16 cellular contexts compared by ENCODE assay signal in the genomic region with DNA sequence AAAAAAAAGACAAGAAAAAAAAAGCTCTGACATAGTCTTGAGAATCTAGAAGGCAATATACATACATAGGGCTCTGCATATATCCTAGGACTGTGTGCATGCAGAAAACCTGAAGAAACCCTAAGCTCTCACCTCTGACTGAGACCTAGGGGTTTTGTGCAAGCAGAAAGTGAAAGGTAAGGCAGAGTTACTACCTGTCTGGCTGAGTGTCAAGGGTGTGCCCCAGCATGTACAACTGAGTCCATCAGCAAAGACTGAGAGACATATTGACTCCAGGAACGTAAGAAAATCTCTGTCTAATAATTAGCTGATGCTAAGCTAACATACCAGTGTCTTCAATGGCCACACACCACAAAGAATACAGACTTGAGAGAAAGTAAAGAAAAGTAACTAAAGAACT. TPM values are rescaled to one million over a fixed set of nuclear protein-coding genes. Genes with fewer than 3 reads are reported as not detected.
A peak's percentile ranks its signal among the peaks of the same experiment; 100 is the strongest.
DNase-seq lines count a peak whose midpoint lies in the region; ATAC-seq and TF ChIP-seq lines count a peak whose summit lies in the region.
"Had no signal": no experiment of that assay in that cellular context is flagged by ENCODE, and none has a peak within 500 bp of the region (broad histone marks: within the 10 kb centered on the region; RNA-seq: fewer than 3 reads in every experiment).

No MANE protein-coding gene starts in this region.

- ATAC-seq in activated CD8-positive, alpha-beta T cell treated with anti-CD3 and anti-CD28 coated beads for 36 hours: no peak
- no peak for ATAC-seq in activated CD8-positive, alpha-beta T cell treated with anti-CD3 and anti-CD28 coated beads, Interleukin-2, amount 10 ng/mL, durations not matched to agents 7 days and 5 days
- peak; percentile 70 for ATAC-seq in mucosa of descending colon
- no peak for ATAC-seq in GM18907 (IDR thresholded peaks at IDR 0.05; ENCODE audit: unreplicated experiment)

- H3K9me3 Mint-ChIP-seq in activated CD8-positive, alpha-beta T cell treated with anti-CD3 and anti-CD28 coated beads for 36 hours: peaks cover 11% of the 10 kb centered on the region
- peaks cover 9% of the 10 kb centered on the region for H3K9me3 Mint-ChIP-seq in activated CD8-positive, alpha-beta T cell treated with anti-CD3 and anti-CD28 coated beads, Interleukin-2, amount 10 ng/mL, durations not matched to agents 7 days and 5 days (ENCODE audit: insufficient read depth)

- no peak for DNase-seq in activated CD8-positive, alpha-beta T cell treated with anti-CD3 and anti-CD28 coated beads for 36 hours
- no peak for DNase-seq in activated CD8-positive, alpha-beta T cell treated with anti-CD3 and anti-CD28 coated beads, Interleukin-2, amount 10 ng/mL, durations not matched to agents 7 days and 5 days
- DNase-seq in colonic mucosa (peak; percentile 56), mucosa of descending colon (peak in 1 of 3 donors; percentile 75), DMS 273 treated with DMSO at 0.1 percent for 48 hours (lab: John Stamatoyannopoulos, UW) (no peak), foreskin melanocyte (no peak)
- DNase-seq: AML-193; Caco-2; CD8-positive, alpha-beta memory T cell; GF-D8; GOT3; H9 had no signal

- H3K4me1 ChIP-seq in colonic mucosa (peaks cover 3% of the 10 kb centered on the region), mucosa of descending colon (ENCODE audit: low read depth) (no peaks in the 10 kb centered on the region)
- H3K4me1 ChIP-seq: BLaER1 had no signal

- H3K4me3 Mint-ChIP-seq in activated CD8-positive, alpha-beta T cell treated with anti-CD3 and anti-CD28 coated beads for 36 hours: no peak overlapping the region
- H3K4me3 Mint-ChIP-seq in activated CD8-positive, alpha-beta T cell treated with anti-CD3 and anti-CD28 coated beads, Interleukin-2, amount 10 ng/mL, durations not matched to agents 7 days and 5 days: no peak overlapping the region
- H3K4me3 Mint-ChIP-seq: CD8-positive, alpha-beta memory T cell; H9; IgD-negative memory B cell had no signal

- H3K27me3 ChIP-seq in colonic mucosa: no peaks in the 10 kb centered on the region
- H3K27me3 ChIP-seq: BLaER1 had no signal

- H3K9me3 ChIP-seq in colonic mucosa (no peaks in the 10 kb centered on the region), mucosa of descending colon (peaks cover 6% of the 10 kb centered on the region)

- POLR2A ChIA-PET in activated CD8-positive, alpha-beta T cell treated with anti-CD3 and anti-CD28 coated beads for 36 hours (lab: Charles Lee): interaction anchor here (2.1 to 3.6 kb wide), 2 partner anchors 14 to 16 kb away, joined by 9 to 29 read pairs; a partner anchor contains a TSS
- POLR2A ChIA-PET in activated CD8-positive, alpha-beta T cell treated with anti-CD3 and anti-CD28 coated beads, Interleukin-2, amount 10 ng/mL, durations not matched to agents 7 days and 5 days (lab: Charles Lee): interaction anchor here (0.6 to 3.4 kb wide), 2 partner anchors 16 to 584 kb away, joined by 6 to 38 read pairs; a partner anchor contains a TSS

- no peak for TF ChIP-seq CTCF in activated CD8-positive, alpha-beta T cell treated with anti-CD3 and anti-CD28 coated beads for 36 hours (IDR thresholded peaks at IDR 0.05)
- TF ChIP-seq CTCF in colonic mucosa (IDR thresholded peaks at IDR 0.05): no peak
- no peak for TF ChIP-seq CTCF in mucosa of descending colon (IDR thresholded peaks at IDR 0.05)

- intact Hi-C loops in activated CD8-positive, alpha-beta T cell treated with anti-CD3 and anti-CD28 coated beads for 36 hours (cut with micrococcal nuclease): no loop called here
- intact Hi-C loops in colonic mucosa (cut with DNase I): no loop called here
- intact Hi-C loops in mucosa of descending colon (cut with DNase I, micrococcal nuclease): no loop called here

- H3K27me3 Mint-ChIP-seq in activated CD8-positive, alpha-beta T cell treated with anti-CD3 and anti-CD28 coated beads for 36 hours: no peaks in the 10 kb centered on the region
- H3K27me3 Mint-ChIP-seq in activated CD8-positive, alpha-beta T cell treated with anti-CD3 and anti-CD28 coated beads, Interleukin-2, amount 10 ng/mL, durations not matched to agents 7 days and 5 days (ENCODE audit: low read depth): no peaks in the 10 kb centered on the region
- H3K27me3 Mint-ChIP-seq: IgD-negative memory B cell had no signal

- H3K36me3 Mint-ChIP-seq in activated CD8-positive, alpha-beta T cell treated with anti-CD3 and anti-CD28 coated beads for 36 hours (ENCODE audit: low read depth): peaks cover 9% of the 10 kb centered on the region
- H3K36me3 Mint-ChIP-seq in activated CD8-positive, alpha-beta T cell treated with anti-CD3 and anti-CD28 coated beads, Interleukin-2, amount 10 ng/mL, durations not matched to agents 7 days and 5 days (ENCODE audit: low read depth): peaks cover 13% of the 10 kb centered on the region

- H3K36me3 ChIP-seq in colonic mucosa (no peaks in the 10 kb centered on the region), mucosa of descending colon (ENCODE audit: low read depth) (no peaks in the 10 kb centered on the region)

- CTCF ChIA-PET in activated CD8-positive, alpha-beta T cell treated with anti-CD3 and anti-CD28 coated beads for 36 hours (lab: Charles Lee): interaction anchor here (1.5 to 4.9 kb wide), 2 partner anchors 14 to 103 kb away, joined by 5 to 23 read pairs; no protein-coding TSS in a partner anchor
- CTCF ChIA-PET in activated CD8-positive, alpha-beta T cell treated with anti-CD3 and anti-CD28 coated beads, Interleukin-2, amount 10 ng/mL, durations not matched to agents 7 days and 5 days (lab: Charles Lee): interaction anchor here (1.8 kb wide), 1 partner anchor 103 kb away, joined by 6 read pairs; no protein-coding TSS in a partner anchor

- peak overlapping the region; percentile 2 for H3K27ac Mint-ChIP-seq in activated CD8-positive, alpha-beta T cell treated with anti-CD3 and anti-CD28 coated beads for 36 hours
- H3K27ac Mint-ChIP-seq in activated CD8-positive, alpha-beta T cell treated with anti-CD3 and anti-CD28 coated beads, Interleukin-2, amount 10 ng/mL, durations not matched to agents 7 days and 5 days: no peak overlapping the region
- H3K27ac Mint-ChIP-seq: CD8-positive, alpha-beta memory T cell; H9 had no signal

- H3K9ac ChIP-seq in colonic mucosa (ENCODE audit: low read depth in 2 of 2, low read length in 2 of 2): no peak overlapping the region
- H3K9ac ChIP-seq: BLaER1 had no signal

- H3K4me3 ChIP-seq in colonic mucosa: no peak overlapping the region
- no peak overlapping the region for H3K4me3 ChIP-seq in mucosa of descending colon
- H3K4me3 ChIP-seq: BLaER1 had no signal

- H3K27ac ChIP-seq in colonic mucosa: peak overlapping the region; percentile 71
- H3K27ac ChIP-seq: 22Rv1, BLaER1 had no signal

- H3K4me1 Mint-ChIP-seq in activated CD8-positive, alpha-beta T cell treated with anti-CD3 and anti-CD28 coated beads for 36 hours (ENCODE audit: low read depth): peaks cover 6% of the 10 kb centered on the region
- peaks cover 12% of the 10 kb centered on the region for H3K4me1 Mint-ChIP-seq in activated CD8-positive, alpha-beta T cell treated with anti-CD3 and anti-CD28 coated beads, Interleukin-2, amount 10 ng/mL, durations not matched to agents 7 days and 5 days (ENCODE audit: low read depth)

RNA-seq across cellular contexts. Expression of a gene that starts 16.3 kb away (rescaled TPM):
- 100 to 1,000 TPM; 139 to 145 TPM for total RNA-seq in activated CD8-positive, alpha-beta T cell treated with anti-CD3 and anti-CD28 coated beads for 36 hours
- total RNA-seq in activated CD8-positive, alpha-beta T cell treated with anti-CD3 and anti-CD28 coated beads, Interleukin-2, amount 10 ng/mL, durations not matched to agents 7 days and 5 days: 100 to 1,000 TPM; 114 to 122 TPM
- total RNA-seq in colonic mucosa (100 to 1,000 TPM in 1 of 2 donors, 10 to 100 TPM in 1; 74.4 to 130 TPM), mucosa of descending colon (100 to 1,000 TPM in 2 of 3 donors, 10 to 100 TPM in 1; 87.4 to 135 (median 102) TPM)

RNA-seq across cellular contexts. Expression of a gene that starts 17.1 kb away (rescaled TPM):
- total RNA-seq in activated CD8-positive, alpha-beta T cell treated with anti-CD3 and anti-CD28 coated beads for 36 hours: under 1 TPM; 0.77 to 0.85 TPM
- 1 to 10 TPM in 1 of 2 experiments, under 1 TPM in 1; 0.97 to 1.3 TPM for total RNA-seq in activated CD8-positive, alpha-beta T cell treated with anti-CD3 and anti-CD28 coated beads, Interleukin-2, amount 10 ng/mL, durations not matched to agents 7 days and 5 days
- 10 to 100 TPM; 20.9 to 78.2 TPM for total RNA-seq in colonic mucosa
- 100 to 1,000 TPM in 1 of 3 donors, 10 to 100 TPM in 2; 40.3 to 115 (median 67.2) TPM for total RNA-seq in mucosa of descending colon

Comparison
In these comparisons a context has a peak if more than half of its experiments do, and no peak if none do; other contexts are left out.
1. RNA of a gene that starts 17.1 kb away (total RNA-seq): 20.9 to 78.2 TPM in colonic mucosa and 40.3 to 115 TPM in mucosa of descending colon; 0.97 to 1.3 TPM in activated CD8-positive, alpha-beta T cell treated with anti-CD3 and anti-CD28 coated beads, Interleukin-2, amount 10 ng/mL, durations not matched to agents 7 days and 5 days and 0.77 to 0.85 TPM in activated CD8-positive, alpha-beta T cell treated with anti-CD3 and anti-CD28 coated beads for 36 hours; every median in the first group is over 4 times any median in the second.